Comparison of ENCODE assay signal across 1 cellular context in genomic region chr1:42686418-42686817, GRCh38.
TF ChIP-seq lines count a peak whose summit lies in the region.

No MANE protein-coding gene starts in this region.

TF ChIP-seq in H1, 55 proteins besides CTCF, POLR2A, EP300 and RAD21:
- TF ChIP-seq HDAC2 (IDR thresholded peaks at IDR 0.05; ENCODE audit: borderline replicate concordance in 1 of 2, low read depth in 2 of 2, low read length in 2 of 2) (no peak), TAF7 (optimal IDR thresholded peaks at IDR 0.05; ENCODE audit: borderline replicate concordance, low read depth, low read length) (no peak), HDAC6 (IDR thresholded peaks at IDR 0.05; ENCODE audit: low read depth, low read length) (no peak), MAFK (IDR thresholded peaks at IDR 0.05; ENCODE audit: low read depth, low read length) (no peak), ASH2L (IDR thresholded peaks at IDR 0.05; ENCODE audit: low read length) (no peak), USF2 (IDR thresholded peaks at IDR 0.05; ENCODE audit: low read length) (no peak)
